12 cellular contexts compared by ENCODE assay signal in genomic region chr20:59320426-59320825, GRCh38. TPM values are rescaled to one million over a fixed set of nuclear protein-coding genes. Genes with fewer than 3 reads are reported as not detected.
"Had no signal": no experiment of that assay in that cellular context is flagged by ENCODE, and none has a peak within 500 bp of the region (broad histone marks: within the 10 kb centered on the region; RNA-seq: fewer than 3 reads in every experiment).

No MANE protein-coding gene starts in this region.

- H3K4me2 ChIP-seq: GM23338 had no signal

- H3K27ac Mint-ChIP-seq: GM23338, H9, HFFc6 had no signal

- FAIRE-seq: H1, H54 had no signal

- H3K9ac ChIP-seq: GM23248 had no signal

- H3K9me3 ChIP-seq: HAP-1 had no signal

- ATAC-seq: GM23338, HCT116 had no signal

- H3K4me3 ChIP-seq: GM23248, GM23338, HAP-1 had no signal

- H3K4me3 Mint-ChIP-seq: GM23338, H9, HFFc6 had no signal

- H3K4me1 ChIP-seq: HAP-1 had no signal

- DNase-seq: GM23248, GOT3, H7, H9, HCEC 1CT, HFFc6 had no signal

- H2AFZ ChIP-seq: GM23248, GM23338 had no signal

- H3K27ac ChIP-seq: GM23248 had no signal

- H3K36me3 ChIP-seq: HAP-1 had no signal

- H3K9me3 Mint-ChIP-seq: GM23338, H9 had no signal

RNA-seq across cellular contexts. Expression of gene EDN3, which starts 20.0 kb away (rescaled TPM):
- total RNA-seq: GM23248, H4, H7, HFFc6 had no signal
- polyA plus RNA-seq: GM23248 had no signal
